11 cellular contexts compared by ENCODE assay signal in genomic region chr2:211729433-211729832, GRCh38.
"Had no signal": no experiment of that assay in that cellular context is flagged by ENCODE, and none has a peak within 500 bp of the region (broad histone marks: within the 10 kb centered on the region; RNA-seq: fewer than 3 reads in every experiment).

No MANE protein-coding gene starts in this region.

- H3K4me1 ChIP-seq: HAP-1 had no signal

- H3K4me3 ChIP-seq: GM23248, GM23338, HAP-1 had no signal

- H3K27ac ChIP-seq: GM23248 had no signal

- H3K9me3 ChIP-seq: HAP-1 had no signal

- H3K36me3 ChIP-seq: HAP-1 had no signal

- H3K9ac ChIP-seq: GM23248 had no signal

- ATAC-seq: GM23338, HCT116 had no signal

- H2AFZ ChIP-seq: GM23248, GM23338 had no signal

- FAIRE-seq: H1, H54 had no signal

- DNase-seq: GM23248, GOT3, H7, H9, HCEC 1CT, HFFc6 had no signal
